ENCODE assay signal across 8 cellular contexts in genomic region chr5:69415584-69415958, GRCh38. TPM values are rescaled to one million over a fixed set of nuclear protein-coding genes. Genes with fewer than 3 reads are reported as not detected.
DNase-seq lines count a peak whose midpoint lies in the region; ATAC-seq and TF ChIP-seq lines count a peak whose summit lies in the region.

No MANE protein-coding gene starts in this region.

- CTCF ChIA-PET in BJ (lab: Yijun Ruan, JAX), result no interaction called here

- H3K4me3 ChIP-seq in BJ (ENCODE audit: low read depth, low read length) (peak overlapping the region; percentile 55), HUES48 (ENCODE audit: low read depth, low read length) (peak overlapping the region; percentile 99), choroid plexus epithelial cell (ENCODE audit: low read depth, low read length) (peak overlapping the region; percentile 67), mononuclear cell (ENCODE audit: low read length) (peak overlapping the region; percentile 46), MG63 (no peak overlapping the region)

- H3K9ac ChIP-seq in HUES48 (ENCODE audit: low read depth, low read length), result peak overlapping the region; percentile 97

- DNase-seq in BJ (ENCODE audit: low read depth), result no peak
- no peak for DNase-seq in choroid plexus epithelial cell (ENCODE audit: low read depth)
- no peak for DNase-seq in MG63
- no peak for DNase-seq in stimulated activated CD4-positive, alpha-beta T cell treated with anti-CD3 and anti-CD28 coated beads, Interleukin-4, amount 100 ng/mL, for 24 hours

- peaks cover 11% of the 10 kb centered on the region for H3K4me1 ChIP-seq in HUES48 (ENCODE audit: control insufficient read depth, insufficient read depth, low read length)
- H3K4me1 ChIP-seq in mononuclear cell (ENCODE audit: insufficient read depth, low read length), result peaks cover 9% of the 10 kb centered on the region

- H3K27me3 ChIP-seq in BJ (ENCODE audit: control insufficient read depth, insufficient read depth, low read length), result no peaks in the 10 kb centered on the region
- no peaks in the 10 kb centered on the region for H3K27me3 ChIP-seq in HUES48 (ENCODE audit: control insufficient read depth, insufficient read depth, low read length)
- no peaks in the 10 kb centered on the region for H3K27me3 ChIP-seq in mononuclear cell (ENCODE audit: insufficient read depth, low read length)
- no peaks in the 10 kb centered on the region for H3K27me3 ChIP-seq in MG63

- ATAC-seq in HG03108 (IDR thresholded peaks at IDR 0.05; ENCODE audit: unreplicated experiment) (no peak), GM21528 (IDR thresholded peaks at IDR 0.05; ENCODE audit: low FRiP score, unreplicated experiment) (no peak)

- POLR2A ChIA-PET in BJ (lab: Charles Lee), result no interaction called here

- H3K36me3 ChIP-seq in BJ (ENCODE audit: control insufficient read depth, insufficient read depth, low read length) (peaks cover 2% of the 10 kb centered on the region; the same call in 1 of the 2 replicates), HUES48 (ENCODE audit: control insufficient read depth, insufficient read depth, low read length) (peaks cover 33% of the 10 kb centered on the region), MG63 (peaks cover 9% of the 10 kb centered on the region)

- no peaks in the 10 kb centered on the region for H3K9me3 ChIP-seq in HUES48 (ENCODE audit: control insufficient read depth, insufficient read depth, low read length)
- no peaks in the 10 kb centered on the region for H3K9me3 ChIP-seq in mononuclear cell (ENCODE audit: low read depth, low read length)
- no peaks in the 10 kb centered on the region for H3K9me3 ChIP-seq in MG63

- TF ChIP-seq CTCF in BJ (IDR thresholded peaks at IDR 0.05; ENCODE audit: insufficient read depth, low read depth, low read length), result no peak
- no peak for TF ChIP-seq CTCF in choroid plexus epithelial cell (conservative IDR thresholded peaks at IDR 0.05; ENCODE audit: low read depth, low read length)

- H3K27ac ChIP-seq in HUES48 (ENCODE audit: low read depth, low read length), result peak overlapping the region; percentile 88

RNA-seq across cellular contexts. Expression of gene MARVELD2, which starts 0.7 kb away (rescaled TPM):
- polyA plus RNA-seq in BJ (2011; rRNA removed), result 0.88 and 1.3 TPM in 2 replicates
- polyA minus RNA-seq in BJ (2011; rRNA and poly(A)+ RNA removed), result 0.93 and 2.4 TPM in 2 replicates
- 0.10 TPM for total RNA-seq in mononuclear cell
- not detected in 2 replicates for total RNA-seq in MG63 (2014; rRNA removed; shearing (Covaris generic); ENCODE audit: low replicate concordance)

RNA-seq across cellular contexts. Expression of gene RAD17, which starts 46.0 kb away (rescaled TPM):
- 18.0 and 23.2 TPM in 2 replicates for polyA plus RNA-seq in BJ (2011; rRNA removed)
- 13.5 and 18.3 TPM in 2 replicates for polyA minus RNA-seq in BJ (2011; rRNA and poly(A)+ RNA removed)
- 14.3 TPM for total RNA-seq in mononuclear cell
- total RNA-seq in MG63 (2014; rRNA removed; shearing (Covaris generic); ENCODE audit: low replicate concordance), result 2.5 and 12.4 TPM in 2 replicates

RNA-seq across cellular contexts. Expression of gene AK6, which starts 46.3 kb away (rescaled TPM):
- 11.6 and 39.9 TPM in 2 replicates for polyA plus RNA-seq in BJ (2011; rRNA removed)
- 2.2 and 5.6 TPM in 2 replicates for polyA minus RNA-seq in BJ (2011; rRNA and poly(A)+ RNA removed)
- 19.0 TPM for total RNA-seq in mononuclear cell
- 35.2 and 49.9 TPM in 2 replicates for total RNA-seq in MG63 (2014; rRNA removed; shearing (Covaris generic); ENCODE audit: low replicate concordance)

RNA-seq across cellular contexts. Expression of gene TAF9, which starts 46.3 kb away (rescaled TPM):
- 76.4 and 140 TPM in 2 replicates for polyA plus RNA-seq in BJ (2011; rRNA removed)
- 20.5 and 24.8 TPM in 2 replicates for polyA minus RNA-seq in BJ (2011; rRNA and poly(A)+ RNA removed)
- 63.2 TPM for total RNA-seq in mononuclear cell
- 73.7 and 104 TPM in 2 replicates for total RNA-seq in MG63 (2014; rRNA removed; shearing (Covaris generic); ENCODE audit: low replicate concordance)
